In genomic region chr18:3345885-3346284, GRCh38 we compare ENCODE assay signal across 21 cellular contexts.
DNase-seq lines count a peak whose midpoint lies in the region; ATAC-seq, FAIRE-seq and TF ChIP-seq lines count a peak whose summit lies in the region.
"Had no signal": no experiment of that assay in that cellular context is flagged by ENCODE, and none has a peak within 500 bp of the region (broad histone marks: within the 10 kb centered on the region; RNA-seq: fewer than 3 reads in every experiment).

No MANE protein-coding gene starts in this region.

- H3K9me3 ChIP-seq in K562 (replicated peaks; ENCODE audit: control insufficient read depth, insufficient read depth, low read depth, low read length): no peaks in the 10 kb centered on the region
- H3K9me3 ChIP-seq in fibroblast of lung (ENCODE audit: control insufficient read depth, insufficient read depth, low read depth, low read length): no peaks in the 10 kb centered on the region
- no peaks in the 10 kb centered on the region for H3K9me3 ChIP-seq in psoas muscle
- H3K9me3 ChIP-seq: BLaER1, lower lobe of right lung had no signal

- intact Hi-C loops in K562 (cut with micrococcal nuclease): no loop called here
- intact Hi-C loops in psoas muscle (cut with DNase I): no loop called here

- BruUV-seq in K562 (replicated peaks; lab: Mats Ljungman, UMichigan): no TSS peak

- CTCF ChIA-PET in K562 (lab: Yijun Ruan, JAX; ENCODE audit: low intra/inter-chr PET ratio): no interaction called here

- no peak for TF ChIP-seq POLR2A in K562 (conservative IDR thresholded peaks at IDR 0.05)

- peaks cover 0 to 9% of the 10 kb centered on the region in 2 experiments; a peak in 2 of 5 replicates for H3K4me1 ChIP-seq in K562 (replicated peaks in 1 of 2; ENCODE audit: control insufficient read depth in 2 of 2, insufficient read depth in 2 of 2, low read length in 2 of 2)
- no peaks in the 10 kb centered on the region for H3K4me1 ChIP-seq in fibroblast of lung (ENCODE audit: control insufficient read depth, extremely low read depth, insufficient read depth, low read length)
- no peaks in the 10 kb centered on the region for H3K4me1 ChIP-seq in psoas muscle
- H3K4me1 ChIP-seq: BLaER1, lower lobe of right lung had no signal

- no peak for TF ChIP-seq EP300 in K562 (IDR thresholded peaks at IDR 0.05; ENCODE audit: low read length)

- POLR2A ChIA-PET in K562 (lab: Yijun Ruan, JAX): interaction anchor here (2.0 kb wide), 1 partner anchor 25 kb away, joined by 5 read pairs; no protein-coding TSS in a partner anchor

- ATAC-seq in K562 (no peak), psoas muscle (no peak), GM18909 (IDR thresholded peaks at IDR 0.05; ENCODE audit: poor library complexity, unreplicated experiment) (no peak)
- ATAC-seq: activated naive CD8-positive, alpha-beta T cell treated with anti-CD3 and anti-CD28 coated beads, Interleukin-2, amount 50 U/mL, for 24 hours; lower lobe of right lung had no signal

- no peaks in the 10 kb centered on the region for H3K36me3 ChIP-seq in K562 (ENCODE audit: control insufficient read depth, insufficient read depth, low read length)
- H3K36me3 ChIP-seq in fibroblast of lung (ENCODE audit: control insufficient read depth, insufficient read depth, low read length): no peaks in the 10 kb centered on the region
- H3K36me3 ChIP-seq in psoas muscle (ENCODE audit: insufficient read depth in 1 of 2, low read depth in 1 of 2): no peaks in the 10 kb centered on the region
- H3K36me3 ChIP-seq: BLaER1, lower lobe of right lung had no signal

- no peak for TF ChIP-seq RAD21 in K562 (CRISPR knock-in tag; conservative IDR thresholded peaks at IDR 0.05 in 1 of 2, IDR thresholded peaks at IDR 0.05 in 1 of 2)

- in situ Hi-C loops in K562 (cut with MboI): no loop called here

- H3K79me2 ChIP-seq in K562 (ENCODE audit: control insufficient read depth, insufficient read depth, low read length): no peaks in the 10 kb centered on the region
- no peaks in the 10 kb centered on the region for H3K79me2 ChIP-seq in fibroblast of lung (ENCODE audit: control insufficient read depth, insufficient read depth, low read length)

- H3K27ac ChIP-seq in K562 (ENCODE audit: extremely low read depth, low read depth, low read length) (no peak overlapping the region), fibroblast of lung (ENCODE audit: insufficient read depth, low read length) (no peak overlapping the region), psoas muscle (peak overlapping the region; percentile 41)
- H3K27ac ChIP-seq: BLaER1, lower lobe of right lung, SK-N-MC had no signal

- no peak for FAIRE-seq in K562 (lab: Jason Lieb, UNC)
- FAIRE-seq: endometrium, H1, kidney had no signal

- no peak overlapping the region for H3K4me2 ChIP-seq in K562 (ENCODE audit: insufficient read depth, low read length)
- peak overlapping the region; percentile 51 for H3K4me2 ChIP-seq in fibroblast of lung (ENCODE audit: extremely low read depth, insufficient read depth, low read length)
- H3K4me2 ChIP-seq: BLaER1 had no signal

- H4K20me1 ChIP-seq in K562 (replicated peaks; ENCODE audit: control insufficient read depth, insufficient read depth, low read length) (no peaks in the 10 kb centered on the region), fibroblast of lung (ENCODE audit: control insufficient read depth, extremely low read depth, insufficient read depth, low read length) (no peaks in the 10 kb centered on the region)
- H4K20me1 ChIP-seq: BLaER1 had no signal

- DNase-seq in EH (ENCODE audit: low read depth) (peak; percentile 23), K562 (ENCODE audit: extremely low read depth in 1 of 4, low spot score in 3 of 4) (no peak), fibroblast of lung (ENCODE audit: low read depth in 2 of 2) (peak in 1 of 2 donors; percentile 53), psoas muscle (no peak), NCI-H2107 treated with DMSO at 0.1 percent for 48 hours (lab: John Stamatoyannopoulos, UW; ENCODE audit: unreplicated experiment) (no peak), mucosa of gallbladder (ENCODE audit: low spot score) (no peak)
- DNase-seq in activated CD8-positive, alpha-beta memory T cell treated with anti-CD3 and anti-CD28 coated beads for 24 hours: no peak
- DNase-seq: activated CD8-positive, alpha-beta memory T cell treated with anti-CD3 and anti-CD28 coated beads, Interleukin-2, amount 50 U/mL, for 48 hours; activated effector memory CD4-positive, alpha-beta T cell treated with Interleukin-2 at 50 U/mL for 16 hours; activated naive CD8-positive, alpha-beta T cell treated with anti-CD3 and anti-CD28 coated beads, Interleukin-2, amount 50 U/mL, for 24 hours; kidney; lower lobe of right lung; NCI-H1417 treated with DMSO at 0.1 percent for 48 hours; NCI-H510A treated with DMSO at 0.1 percent for 48 hours; stimulated activated CD4-positive, alpha-beta T cell treated with anti-CD3 and anti-CD28 coated beads, Interleukin-4, amount 100 ng/mL, for 24 hours; stimulated activated naive CD4-positive, alpha-beta T cell treated with Interleukin-2 at 50 U/mL for 16 hours had no signal

- no peaks in the 10 kb centered on the region for H3K9me1 ChIP-seq in K562 (ENCODE audit: control insufficient read depth, insufficient read depth, low read length)

- H3K4me3 ChIP-seq in K562 (no peak overlapping the region), fibroblast of lung (replicated peaks in 1 of 4; ENCODE audit: control extremely low read depth in 1 of 4, insufficient read depth in 1 of 4, low read depth in 3 of 4, low read length in 4 of 4) (no peak overlapping the region), psoas muscle (no peak overlapping the region)
- H3K4me3 ChIP-seq: BLaER1, lower lobe of right lung, SK-N-MC had no signal

- H3K27me3 ChIP-seq in K562 (ENCODE audit: control insufficient read depth in 2 of 2, insufficient read depth in 2 of 2, low read length in 2 of 2) (no peaks in the 10 kb centered on the region), fibroblast of lung (ENCODE audit: control insufficient read depth, insufficient read depth, low read length) (no peaks in the 10 kb centered on the region), psoas muscle (ENCODE audit: insufficient read depth in 3 of 3, low read length in 2 of 3) (no peaks in the 10 kb centered on the region)
- H3K27me3 ChIP-seq: BLaER1 had no signal

- TF ChIP-seq CTCF in K562 (IDR thresholded peaks at IDR 0.05 in 2 of 3, conservative IDR thresholded peaks at IDR 0.05 in 1 of 3; ENCODE audit: insufficient read depth in 2 of 3, low read depth in 1 of 3, low read length in 3 of 3) (no peak), fibroblast of lung (conservative IDR thresholded peaks at IDR 0.05 in 1 of 2, IDR thresholded peaks at IDR 0.05 in 1 of 2; ENCODE audit: low read depth in 1 of 2, low read length in 2 of 2) (no peak), psoas muscle (IDR thresholded peaks at IDR 0.05) (no peak)

- 17% methylated on average over 1 of the region's 1 CpG for whole genome bisulfite sequencing in K562 (ENCODE audit: insufficient coverage, low coverage, missing lambda C conversion rate)
- 56 to 62% (median 60%) methylated on average over 1 of the region's 1 CpG for WGBS in psoas muscle, 3 donors

- H2AFZ ChIP-seq in K562 (ENCODE audit: low read depth, low read length) (no peak overlapping the region; the same call in 1 of the 2 replicates), fibroblast of lung (ENCODE audit: low read length) (no peak overlapping the region)

- H3K9ac ChIP-seq in K562 (ENCODE audit: insufficient read depth in 1 of 2, low read depth in 2 of 2, low read length in 2 of 2) (no peak overlapping the region), fibroblast of lung (ENCODE audit: insufficient read depth, low read length) (no peak overlapping the region)
- H3K9ac ChIP-seq: BLaER1 had no signal

TF ChIP-seq in K562, 482 proteins besides CTCF, POLR2A, EP300 and RAD21:
- TF ChIP-seq NFXL1 (CRISPR knock-in tag; IDR thresholded peaks at IDR 0.05) (no peak), FUS (optimal IDR thresholded peaks at IDR 0.05; ENCODE audit: low read depth, low read length) (no peak), ZFP91 (CRISPR knock-in tag; IDR thresholded peaks at IDR 0.05) (no peak), NR2C1 (IDR thresholded peaks at IDR 0.05) (no peak), NR2C1 (tag; IDR thresholded peaks at IDR 0.05) (no peak), MYNN (IDR thresholded peaks at IDR 0.05) (no peak), MYNN (CRISPR knock-in tag; IDR thresholded peaks at IDR 0.05) (no peak), CEBPB (tag; IDR thresholded peaks at IDR 0.05) (0 out of 2 replicates have a peak, but pooled peaks have one; percentile 6), SP1 (CRISPR knock-in tag; IDR thresholded peaks at IDR 0.05) (no peak)
